ENCODE assay signal across 3 cellular contexts in the genomic region with DNA sequence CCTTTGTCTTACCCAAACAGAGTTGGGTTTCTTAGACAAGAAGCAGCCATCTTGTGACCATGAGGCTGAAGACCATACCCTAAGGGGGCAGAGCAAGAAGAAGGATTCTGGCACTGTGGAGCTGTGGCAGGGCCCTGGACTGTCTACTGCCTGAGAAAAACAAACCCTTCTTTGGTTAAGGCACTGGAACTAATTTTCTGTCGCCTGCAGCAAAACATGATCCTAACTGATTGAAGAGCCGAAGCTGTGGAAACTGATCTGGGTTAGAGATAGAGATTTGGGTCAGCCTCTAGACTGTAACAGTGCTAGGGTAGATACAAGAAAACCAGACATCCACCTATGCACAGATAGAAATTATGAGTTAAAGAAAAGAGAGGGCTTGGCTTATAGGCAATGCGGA.
TF ChIP-seq lines count a peak whose summit lies in the region.

No MANE protein-coding gene starts in this region.

TF ChIP-seq in SK-N-SH, 30 proteins besides CTCF, POLR2A, EP300 and RAD21:
- TF ChIP-seq MEF2A (IDR thresholded peaks at IDR 0.05; ENCODE audit: borderline replicate concordance, low read depth) (no peak), GATA2 (CRISPR knock-in tag; IDR thresholded peaks at IDR 0.05) (peak; percentile 53)
TF ChIP-seq in SK-N-SH: peak in this region for 1.

TF ChIP-seq in SK-N-SH treated with all-trans-retinoic acid at 6 μM for 48 hours, 23 proteins besides CTCF, POLR2A, EP300 and RAD21 (continues in another document):
- TF ChIP-seq GLIS3 (CRISPR knock-in tag; IDR thresholded peaks at IDR 0.05) (no peak), OSR1 (CRISPR knock-in tag; IDR thresholded peaks at IDR 0.05) (no peak), ZC3H10 (CRISPR knock-in tag; IDR thresholded peaks at IDR 0.05) (no peak), PATZ1 (CRISPR knock-in tag; IDR thresholded peaks at IDR 0.05; ENCODE audit: borderline replicate concordance) (no peak), TSHZ2 (CRISPR knock-in tag; IDR thresholded peaks at IDR 0.05) (no peak), POU6F1 (CRISPR knock-in tag; IDR thresholded peaks at IDR 0.05; ENCODE audit: borderline replicate concordance, low read depth) (no peak), RARB (CRISPR knock-in tag; IDR thresholded peaks at IDR 0.05) (no peak), ZNF70 (CRISPR knock-in tag; IDR thresholded peaks at IDR 0.05) (no peak), ESRRG (CRISPR knock-in tag; IDR thresholded peaks at IDR 0.05) (no peak), SNAI2 (CRISPR knock-in tag; IDR thresholded peaks at IDR 0.05) (no peak), BACH2 (CRISPR knock-in tag; IDR thresholded peaks at IDR 0.05; ENCODE audit: borderline replicate concordance) (no peak), ZFP30 (CRISPR knock-in tag; IDR thresholded peaks at IDR 0.05) (no peak), CSDC2 (CRISPR knock-in tag; IDR thresholded peaks at IDR 0.05) (no peak), ISL1 (CRISPR knock-in tag; IDR thresholded peaks at IDR 0.05) (no peak), ZNF8 (CRISPR knock-in tag; IDR thresholded peaks at IDR 0.05) (no peak), TOX (CRISPR knock-in tag; IDR thresholded peaks at IDR 0.05; ENCODE audit: borderline replicate concordance) (no peak), CSRNP3 (CRISPR knock-in tag; IDR thresholded peaks at IDR 0.05) (no peak), CREB5 (CRISPR knock-in tag; IDR thresholded peaks at IDR 0.05; ENCODE audit: low read depth) (no peak), ZFP3 (CRISPR knock-in tag; IDR thresholded peaks at IDR 0.05) (no peak)

TF ChIP-seq in K562, 482 proteins besides CTCF, POLR2A, EP300 and RAD21:
- TF ChIP-seq, protein P1, sequence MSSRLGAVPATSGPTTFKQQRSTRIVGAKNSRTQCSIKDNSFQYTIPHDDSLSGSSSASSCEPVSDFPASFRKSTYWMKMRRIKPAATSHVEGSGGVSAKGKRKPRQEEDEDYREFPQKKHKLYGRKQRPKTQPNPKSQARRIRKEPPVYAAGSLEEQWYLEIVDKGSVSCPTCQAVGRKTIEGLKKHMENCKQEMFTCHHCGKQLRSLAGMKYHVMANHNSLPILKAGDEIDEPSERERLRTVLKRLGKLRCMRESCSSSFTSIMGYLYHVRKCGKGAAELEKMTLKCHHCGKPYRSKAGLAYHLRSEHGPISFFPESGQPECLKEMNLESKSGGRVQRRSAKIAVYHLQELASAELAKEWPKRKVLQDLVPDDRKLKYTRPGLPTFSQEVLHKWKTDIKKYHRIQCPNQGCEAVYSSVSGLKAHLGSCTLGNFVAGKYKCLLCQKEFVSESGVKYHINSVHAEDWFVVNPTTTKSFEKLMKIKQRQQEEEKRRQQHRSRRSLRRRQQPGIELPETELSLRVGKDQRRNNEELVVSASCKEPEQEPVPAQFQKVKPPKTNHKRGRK (tag; IDR thresholded peaks at IDR 0.05) = peak; percentile 8; the same call in 1 of the 2 replicates
- TF ChIP-seq ZNF184 (CRISPR knock-in tag; IDR thresholded peaks at IDR 0.05) = no peak
- no peak for TF ChIP-seq ZNF165 (CRISPR knock-in tag; IDR thresholded peaks at IDR 0.05; ENCODE audit: borderline replicate concordance)
- no peak for TF ChIP-seq HOMEZ (CRISPR knock-in tag; IDR thresholded peaks at IDR 0.05)
- no peak for TF ChIP-seq CREM (IDR thresholded peaks at IDR 0.05; ENCODE audit: low read depth)
- TF ChIP-seq XRCC4 (IDR thresholded peaks at IDR 0.05; ENCODE audit: extremely low read depth, insufficient read depth, insufficient read length) = no peak
- TF ChIP-seq ETV1 (tag; conservative IDR thresholded peaks at IDR 0.05; ENCODE audit: low read depth) = no peak
- no peak for TF ChIP-seq TFAM (CRISPR knock-in tag; conservative IDR thresholded peaks at IDR 0.05)
